Comparison of ENCODE assay signal across 8 cellular contexts in the genomic region with DNA sequence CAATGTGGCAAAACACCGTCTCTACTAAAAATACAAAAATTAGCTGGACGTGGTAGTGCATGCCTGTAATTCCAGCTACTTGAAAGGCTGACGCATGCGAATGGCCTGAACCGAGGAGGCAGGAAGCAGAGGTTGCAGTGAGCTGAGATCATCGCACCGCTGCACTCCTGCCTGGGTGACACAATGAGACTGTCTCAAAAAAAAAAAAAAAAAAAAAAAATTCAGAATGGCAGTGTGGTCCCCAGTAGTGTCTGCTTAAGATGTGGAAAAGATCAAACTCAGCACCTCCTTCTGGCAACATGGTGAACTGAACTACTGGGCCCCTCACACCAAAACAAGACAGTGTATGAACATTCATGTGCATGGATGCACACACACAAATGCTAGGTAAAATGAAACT. TPM values are rescaled to one million over a fixed set of nuclear protein-coding genes. Genes with fewer than 3 reads are reported as not detected.
DNase-seq lines count a peak whose midpoint lies in the region; ATAC-seq and TF ChIP-seq lines count a peak whose summit lies in the region.

No MANE protein-coding gene starts in this region.

- ATAC-seq in HG02759 (IDR thresholded peaks at IDR 0.05; ENCODE audit: unreplicated experiment) (no peak), sciatic nerve (no peak)

- H3K4me3 ChIP-seq in fibroblast of the aortic adventitia (ENCODE audit: low read depth, low read length): no peak overlapping the region

- intact Hi-C loops in sciatic nerve (cut with DNase I): no loop called here

- DNase-seq in DMS 273 (lab: John Stamatoyannopoulos, UW; ENCODE audit: unreplicated experiment): peak; percentile 33
- DNase-seq in DMS 273 treated with DMSO at 0.1 percent for 48 hours (lab: John Stamatoyannopoulos, UW): no peak
- DNase-seq in activated CD4-positive, alpha-beta T cell treated with anti-CD3 and anti-CD28 coated beads, Interleukin-2, amount 50 U/mL, for 1 hour: peak; percentile 37
- DNase-seq in fibroblast of the aortic adventitia (ENCODE audit: low read depth): peak; percentile 78
- peak; percentile 20 for DNase-seq in stimulated activated naive CD4-positive, alpha-beta T cell treated with Interleukin-2 at 50 U/mL for 16 hours (lab: John Stamatoyannopoulos, UW)
- DNase-seq in iPS-NIHi11 (ENCODE audit: low spot score): no peak
- DNase-seq in sciatic nerve (ENCODE audit: low spot score): no peak

- TF ChIP-seq CTCF in fibroblast of the aortic adventitia (IDR thresholded peaks at IDR 0.05; ENCODE audit: insufficient read depth, low read length): peak; percentile 20

RNA-seq across cellular contexts. Expression of gene SMS, which starts 32.2 kb away (rescaled TPM):
- total RNA-seq in fibroblast of the aortic adventitia (ENCODE audit: low replicate concordance): 46.3 and 214 TPM in 2 replicates
- total RNA-seq in sciatic nerve: 40.0 TPM

RNA-seq across cellular contexts. Expression of gene PHEX, which starts 59.4 kb away (rescaled TPM):
- total RNA-seq in fibroblast of the aortic adventitia (ENCODE audit: low replicate concordance) (5.6 and 6.7 TPM in 2 replicates), sciatic nerve (0.09 TPM)

Comparison
In these comparisons a context has a peak if more than half of its experiments do, and no peak if none do; other contexts are left out.
1. DNase-seq: peak in DMS 273 (single experiment), activated CD4-positive, alpha-beta T cell treated with anti-CD3 and anti-CD28 coated beads, Interleukin-2, amount 50 U/mL, for 1 hour (single experiment), fibroblast of the aortic adventitia (single experiment) and stimulated activated naive CD4-positive, alpha-beta T cell treated with Interleukin-2 at 50 U/mL for 16 hours (single experiment); none in DMS 273 treated with DMSO at 0.1 percent for 48 hours (single experiment), iPS-NIHi11 (single experiment) and sciatic nerve (single experiment).